26 cellular contexts compared by ENCODE assay signal in genomic region chr10:62654966-62655336, GRCh38.
DNase-seq lines count a peak whose midpoint lies in the region; ATAC-seq, FAIRE-seq and TF ChIP-seq lines count a peak whose summit lies in the region.
"Had no signal": no experiment of that assay in that cellular context is flagged by ENCODE, and none has a peak within 500 bp of the region (broad histone marks: within the 10 kb centered on the region; RNA-seq: fewer than 3 reads in every experiment).

No MANE protein-coding gene starts in this region.

- no peak for TF ChIP-seq EP300 in GM12878 (IDR thresholded peaks at IDR 0.05; ENCODE audit: borderline replicate concordance in 1 of 2, control insufficient read depth in 1 of 2, low read depth in 2 of 2, low read length in 2 of 2)

- no peaks in the 10 kb centered on the region for H3K4me1 ChIP-seq in HEK293 (ENCODE audit: control insufficient read depth, insufficient read depth, low read length)
- H3K4me1 ChIP-seq in GM12878 (ENCODE audit: control insufficient read depth, insufficient read depth, low read length): peaks cover 44% of the 10 kb centered on the region
- H3K4me1 ChIP-seq: SJCRH30 had no signal

- WGBS in GM12878 (ENCODE audit: insufficient coverage, insufficient replicate concordance, low lambda C conversion rate, missing lambda C conversion rate): 100% methylated on average over 1 of the region's 1 CpG

- SMC1A ChIA-PET in GM12878 (lab: Charles Lee; ENCODE audit: uncharacterized antibody, unreplicated experiment): interaction anchor here (0.6 to 12.8 kb wide), 30 partner anchors 7 to 391 kb away, joined by 3 to 329 read pairs (median 6); partner anchors contain the start of gene EGR2

- H3K36me3 ChIP-seq in HEK293 (ENCODE audit: control insufficient read depth in 2 of 2, insufficient read depth in 1 of 2, low read length in 2 of 2) (no peaks in the 10 kb centered on the region), GM12878 (ENCODE audit: control insufficient read depth in 2 of 2, insufficient read depth in 2 of 2, low read length in 1 of 2) (no peaks in the 10 kb centered on the region)
- H3K36me3 ChIP-seq: SJCRH30 had no signal

- TF ChIP-seq CTCF in HEK293 (tag by site-specific recombination; IDR thresholded peaks at IDR 0.05): no peak
- no peak for TF ChIP-seq CTCF in GM12878 (IDR thresholded peaks at IDR 0.05 in 2 of 3, conservative IDR thresholded peaks at IDR 0.05 in 1 of 3; ENCODE audit: control insufficient read depth in 2 of 3, extremely low read depth in 1 of 3, insufficient read depth in 1 of 3, low read depth in 3 of 3, low read length in 3 of 3)

- H3K4me3 ChIP-seq in HEK293 (ENCODE audit: low read depth, low read length) (no peak overlapping the region), GM12878 (peak overlapping the region; percentile 31)
- H3K4me3 ChIP-seq: K562, PC-9, SJCRH30 had no signal

- H3K9me3 Mint-ChIP-seq in activated naive CD8-positive, alpha-beta T cell treated with anti-CD3 and anti-CD28 coated beads, Interleukin-2, amount 50 U/mL, for 24 hours: peaks cover 4% of the 10 kb centered on the region
- peaks cover 3% of the 10 kb centered on the region for H3K9me3 Mint-ChIP-seq in activated naive CD8-positive, alpha-beta T cell treated with anti-CD3 and anti-CD28 coated beads for 36 hours
- H3K9me3 Mint-ChIP-seq: CD4-positive, CD25-positive, alpha-beta regulatory T cell had no signal

- FAIRE-seq in GM12878 (lab: Jason Lieb, UNC): no peak
- FAIRE-seq: D721Med, H54, HepG2, K562 had no signal

- CTCF ChIA-PET in HEK293 (lab: Yijun Ruan, JAX): no interaction called here
- CTCF ChIA-PET in GM12878 (lab: Yijun Ruan, JAX): interaction anchor here (0.8 to 6.8 kb wide), 18 partner anchors 11 to 163 kb away, joined by 3 to 64 read pairs (median 5); partner anchors contain the start of genes ADO and EGR2

- no peak for ATAC-seq in activated naive CD8-positive, alpha-beta T cell treated with anti-CD3 and anti-CD28 coated beads, Interleukin-2, amount 50 U/mL, for 24 hours
- no peak; the same call in 2 of the 3 replicates for ATAC-seq in GM12878
- ATAC-seq: HepG2, K562, Right ventricle myocardium inferior, SK-N-SH treated with all-trans-retinoic acid at 6 μM for 48 hours had no signal

- no peaks in the 10 kb centered on the region for H3K36me3 Mint-ChIP-seq in activated naive CD8-positive, alpha-beta T cell treated with anti-CD3 and anti-CD28 coated beads, Interleukin-2, amount 50 U/mL, for 24 hours (ENCODE audit: low read depth)
- peaks cover 2% of the 10 kb centered on the region for H3K36me3 Mint-ChIP-seq in activated naive CD8-positive, alpha-beta T cell treated with anti-CD3 and anti-CD28 coated beads for 36 hours
- H3K36me3 Mint-ChIP-seq: CD4-positive, CD25-positive, alpha-beta regulatory T cell had no signal

- intact Hi-C loops in GM12878 (cut with micrococcal nuclease; ENCODE audit: unreplicated experiment): loop anchor here (1.0 to 2.0 kb wide), 4 partner anchors 26 to 161 kb away; partner anchors contain the start of gene EGR2

- no peak overlapping the region; the same call in 1 of the 2 replicates for H2AFZ ChIP-seq in GM12878 (ENCODE audit: control insufficient read depth, low read depth, low read length)
- H2AFZ ChIP-seq: PC-9 had no signal

- H3K4me2 ChIP-seq in GM12878 (ENCODE audit: control insufficient read depth, insufficient read depth): peak overlapping the region; percentile 78
- H3K4me2 ChIP-seq: PC-9 had no signal

- RAD21 ChIA-PET in GM12878 (lab: Charles Lee; ENCODE audit: unreplicated experiment): interaction anchor here (0.7 to 9.0 kb wide), 27 partner anchors 15 to 976 kb away, joined by 3 to 97 read pairs (median 6); partner anchors contain the start of genes ADO and EGR2

- no peaks in the 10 kb centered on the region for H3K79me2 ChIP-seq in GM12878 (ENCODE audit: control insufficient read depth, insufficient read depth, low read length)

- peak overlapping the region; percentile 47 for H3K27ac Mint-ChIP-seq in activated naive CD8-positive, alpha-beta T cell treated with anti-CD3 and anti-CD28 coated beads, Interleukin-2, amount 50 U/mL, for 24 hours
- H3K27ac Mint-ChIP-seq in activated naive CD8-positive, alpha-beta T cell treated with anti-CD3 and anti-CD28 coated beads for 36 hours: no peak overlapping the region
- H3K27ac Mint-ChIP-seq: CD4-positive, CD25-positive, alpha-beta regulatory T cell had no signal

- H3K27ac ChIP-seq in HEK293 (ENCODE audit: extremely low read depth, low read depth, low read length) (no peak overlapping the region), GM12878 (ENCODE audit: control insufficient read depth, insufficient read depth) (peak overlapping the region; percentile 90)
- H3K27ac ChIP-seq: PC-9, SJCRH30 had no signal

- peaks cover 53% of the 10 kb centered on the region for H3K4me1 Mint-ChIP-seq in activated naive CD8-positive, alpha-beta T cell treated with anti-CD3 and anti-CD28 coated beads, Interleukin-2, amount 50 U/mL, for 24 hours
- peaks cover 19% of the 10 kb centered on the region for H3K4me1 Mint-ChIP-seq in activated naive CD8-positive, alpha-beta T cell treated with anti-CD3 and anti-CD28 coated beads for 36 hours

- no peaks in the 10 kb centered on the region for H3K27me3 ChIP-seq in GM12878 (replicated peaks in 1 of 2; ENCODE audit: control insufficient read depth in 2 of 2, insufficient read depth in 2 of 2, low read length in 1 of 2)
- H3K27me3 ChIP-seq: SJCRH30 had no signal

- POLR2A ChIA-PET in HEK293 (lab: Yijun Ruan, JAX): no interaction called here
- POLR2A ChIA-PET in GM12878 (lab: Charles Lee): interaction anchor here (0.8 to 7.1 kb wide), 12 partner anchors 12 to 161 kb away, joined by 3 to 59 read pairs (median 7); partner anchors contain the start of gene EGR2

- TF ChIP-seq POLR2A in GM12878 (IDR thresholded peaks at IDR 0.05; ENCODE audit: low read depth, low read length): no peak

- in situ Hi-C loops in GM12878 (cut with MboI): no loop called here

- H4K20me1 ChIP-seq in GM12878 (ENCODE audit: control insufficient read depth, insufficient read depth): no peaks in the 10 kb centered on the region

- TF ChIP-seq RAD21 in GM12878 (IDR thresholded peaks at IDR 0.05; ENCODE audit: insufficient read depth, low read depth, low read length): no peak

- peak overlapping the region; percentile 27 for H3K9ac ChIP-seq in GM12878 (ENCODE audit: control insufficient read depth, insufficient read depth, low read length)

- no peak for DNase-seq in activated naive CD8-positive, alpha-beta T cell treated with anti-CD3 and anti-CD28 coated beads, Interleukin-2, amount 50 U/mL, for 24 hours
- DNase-seq in activated naive CD8-positive, alpha-beta T cell treated with anti-CD3 and anti-CD28 coated beads for 36 hours: no peak
- DNase-seq in GM12878 (ENCODE audit: low read depth, low spot score) (no peak), T-helper 1 cell (no peak), OCI-M1 (lab: John Stamatoyannopoulos, UW) (no peak)
- no peak for DNase-seq in activated CD4-positive, alpha-beta T cell treated with anti-CD3 and anti-CD28 coated beads, Interleukin-2, amount 50 U/mL, for 48 hours
- DNase-seq: 8988T; ACHN; CD4-positive, CD25-positive, alpha-beta regulatory T cell; Kasumi-1; MV-4-11; NCI-H1105 treated with DMSO at 0.1 percent for 48 hours; NCI-H146; NCI-H1930; NCI-H2107; NCI-H524; NCI-H748 treated with DMSO at 0.1 percent for 48 hours; PC-9; SJCRH30 had no signal

- H3K9me3 ChIP-seq in HEK293 (ENCODE audit: control insufficient read depth, insufficient read depth, low read depth, low read length) (no peaks in the 10 kb centered on the region), GM12878 (replicated peaks; ENCODE audit: control insufficient read depth, insufficient read depth, low read length) (peaks cover 5% of the 10 kb centered on the region; the same call in 2 of the 3 replicates)
- H3K9me3 ChIP-seq: SJCRH30 had no signal

- no peak overlapping the region for H3K4me3 Mint-ChIP-seq in activated naive CD8-positive, alpha-beta T cell treated with anti-CD3 and anti-CD28 coated beads, Interleukin-2, amount 50 U/mL, for 24 hours
- no peak overlapping the region for H3K4me3 Mint-ChIP-seq in activated naive CD8-positive, alpha-beta T cell treated with anti-CD3 and anti-CD28 coated beads for 36 hours
- H3K4me3 Mint-ChIP-seq: CD4-positive, CD25-positive, alpha-beta regulatory T cell had no signal

- BruUV-seq in GM12878 (replicated peaks; lab: Mats Ljungman, UMichigan): TSS peak; percentile 97

- peaks cover 3% of the 10 kb centered on the region for H3K27me3 Mint-ChIP-seq in activated naive CD8-positive, alpha-beta T cell treated with anti-CD3 and anti-CD28 coated beads, Interleukin-2, amount 50 U/mL, for 24 hours
- H3K27me3 Mint-ChIP-seq in activated naive CD8-positive, alpha-beta T cell treated with anti-CD3 and anti-CD28 coated beads for 36 hours: no peaks in the 10 kb centered on the region
- H3K27me3 Mint-ChIP-seq: CD4-positive, CD25-positive, alpha-beta regulatory T cell had no signal

TF ChIP-seq in HEK293, 187 proteins besides CTCF, POLR2A, EP300 and RAD21:
- peak; percentile 63 for TF ChIP-seq ZNF623 (tag by site-specific recombination; IDR thresholded peaks at IDR 0.05)
- no peak for TF ChIP-seq ZNF175 (tag by site-specific recombination; IDR thresholded peaks at IDR 0.05)
- no peak for TF ChIP-seq ZNF292 (tag by site-specific recombination; IDR thresholded peaks at IDR 0.05; ENCODE audit: borderline replicate concordance, low read depth)
- no peak for TF ChIP-seq KLF16 (tag by site-specific recombination; IDR thresholded peaks at IDR 0.05)
- TF ChIP-seq REPIN1 (tag by site-specific recombination; IDR thresholded peaks at IDR 0.05; ENCODE audit: low read depth): no peak
- no peak for TF ChIP-seq ZNF335 (tag by site-specific recombination; conservative IDR thresholded peaks at IDR 0.05)
- TF ChIP-seq ZNF174 (tag by site-specific recombination; IDR thresholded peaks at IDR 0.05): no peak

TF ChIP-seq in GM12878, 131 proteins besides CTCF, POLR2A, EP300 and RAD21:
- TF ChIP-seq HDGF (IDR thresholded peaks at IDR 0.05) (peak; percentile 53; the same call in 1 of the 2 replicates), FOS (IDR thresholded peaks at IDR 0.05; ENCODE audit: borderline replicate concordance, extremely low read depth, insufficient read length) (no peak), SMARCA5 (IDR thresholded peaks at IDR 0.05) (0 out of 2 replicates have a peak, but pooled peaks have one; percentile 34), MEF2B (IDR thresholded peaks at IDR 0.05; ENCODE audit: partially characterized antibody, poor library complexity, severe bottlenecking) (no peak)
